12 cellular contexts compared by ENCODE assay signal in the genomic region with DNA sequence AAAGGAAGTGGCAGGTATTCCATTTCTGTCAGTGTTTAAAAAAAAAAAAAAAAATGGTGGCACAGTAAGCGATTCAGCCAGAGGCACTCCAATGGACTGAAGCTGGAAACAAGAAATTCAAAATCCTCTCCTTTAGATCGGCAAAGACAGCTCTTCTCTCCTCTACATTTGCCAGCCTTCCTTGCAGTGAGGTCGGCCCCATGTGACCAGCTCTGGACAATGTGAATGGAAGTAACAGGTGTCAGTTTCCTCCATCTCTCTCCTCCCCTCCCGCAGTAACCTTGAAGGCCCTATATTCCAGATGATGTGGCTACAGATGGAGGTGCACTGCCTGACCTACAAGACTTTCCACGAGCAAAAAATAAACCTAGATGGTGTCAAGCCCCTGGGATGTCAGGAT. TPM values are rescaled to one million over a fixed set of nuclear protein-coding genes. Genes with fewer than 3 reads are reported as not detected.
DNase-seq lines count a peak whose midpoint lies in the region; ATAC-seq, FAIRE-seq and TF ChIP-seq lines count a peak whose summit lies in the region.
"Had no signal": no experiment of that assay in that cellular context is flagged by ENCODE, and none has a peak within 500 bp of the region (broad histone marks: within the 10 kb centered on the region; RNA-seq: fewer than 3 reads in every experiment).

No MANE protein-coding gene starts in this region.

- DNase-seq in A549 (ENCODE audit: low read depth in 1 of 2, low spot score in 1 of 2) (peak in 1 of 2 experiments; percentile 55), SHP77 treated with DMSO at 0.1 percent for 48 hours (lab: John Stamatoyannopoulos, UW) (peak; percentile 85), left colon (peak in 1 of 2 donors; percentile 54), glomerular visceral epithelial cell (ENCODE audit: extremely low spot score) (no peak)
- DNase-seq in CD8-positive, alpha-beta memory T cell, result no peak
- no peak for DNase-seq in activated CD8-positive, alpha-beta T cell treated with anti-CD3 and anti-CD28 coated beads for 36 hours

- peak overlapping the region; percentile 45 for H3K4me2 ChIP-seq in A549

- H3K36me3 ChIP-seq in HEK293 (ENCODE audit: control insufficient read depth in 2 of 2, insufficient read depth in 1 of 2, low read length in 2 of 2), result no peaks in the 10 kb centered on the region
- H3K36me3 ChIP-seq in CD8-positive, alpha-beta memory T cell (ENCODE audit: insufficient read depth, low read length), result no peaks in the 10 kb centered on the region
- H3K36me3 ChIP-seq: cardiac muscle cell, thoracic aorta had no signal

- no peak for TF ChIP-seq CTCF in A549 (IDR thresholded peaks at IDR 0.05)
- TF ChIP-seq CTCF in HEK293 (tag by site-specific recombination; IDR thresholded peaks at IDR 0.05), result no peak
- no peak for TF ChIP-seq CTCF in activated CD8-positive, alpha-beta T cell treated with anti-CD3 and anti-CD28 coated beads for 36 hours (IDR thresholded peaks at IDR 0.05)

- intact Hi-C loops in left colon (cut with DNase I, micrococcal nuclease), result no loop called here
- intact Hi-C loops in activated CD8-positive, alpha-beta T cell treated with anti-CD3 and anti-CD28 coated beads for 36 hours (cut with micrococcal nuclease), result no loop called here

- peaks cover 0 to 9% (median 4%) of the 10 kb centered on the region in 3 donors for H3K4me1 Mint-ChIP-seq in CD8-positive, alpha-beta memory T cell
- H3K4me1 Mint-ChIP-seq in activated CD8-positive, alpha-beta T cell treated with anti-CD3 and anti-CD28 coated beads for 36 hours (ENCODE audit: low read depth), result peaks cover 21% of the 10 kb centered on the region

- CTCF ChIA-PET in A549 (lab: Yijun Ruan, JAX), result interaction anchor here (0.6 to 20.4 kb wide), 13 partner anchors 10 to 175 kb away, joined by 3 to 222 read pairs (median 6); a partner anchor contains a TSS
- CTCF ChIA-PET in HEK293 (lab: Yijun Ruan, JAX), result interaction anchor here (0.6 to 2.0 kb wide), 5 partner anchors 9 to 683 kb away, joined by 3 to 11 read pairs (median 3); no protein-coding TSS in a partner anchor
- CTCF ChIA-PET in CD8-positive, alpha-beta memory T cell (lab: Charles Lee), result interaction anchor here (0.7 to 1.4 kb wide), 3 partner anchors 44 to 1450 kb away, joined by 3 to 7 read pairs (median 4); no protein-coding TSS in a partner anchor
- CTCF ChIA-PET in activated CD8-positive, alpha-beta T cell treated with anti-CD3 and anti-CD28 coated beads for 36 hours (lab: Charles Lee), result interaction anchor here (0.6 to 1.8 kb wide), 5 partner anchors 14 to 182 kb away, joined by 3 to 4 read pairs (median 3); no protein-coding TSS in a partner anchor

- H3K9me3 ChIP-seq in A549, result no peaks in the 10 kb centered on the region
- H3K9me3 ChIP-seq in HEK293 (ENCODE audit: control insufficient read depth, insufficient read depth, low read depth, low read length), result no peaks in the 10 kb centered on the region
- H3K9me3 ChIP-seq in CD8-positive, alpha-beta memory T cell (ENCODE audit: low read length), result no peaks in the 10 kb centered on the region
- H3K9me3 ChIP-seq: thoracic aorta had no signal

- peaks cover 94% of the 10 kb centered on the region for H3K4me1 ChIP-seq in A549
- peaks cover 51% of the 10 kb centered on the region for H3K4me1 ChIP-seq in HEK293 (ENCODE audit: control insufficient read depth, insufficient read depth, low read length)
- H3K4me1 ChIP-seq in CD8-positive, alpha-beta memory T cell (ENCODE audit: insufficient read depth, low read length), result no peaks in the 10 kb centered on the region

- TF ChIP-seq EP300 in A549 (IDR thresholded peaks at IDR 0.05), result no peak

- no peak overlapping the region for H3K4me3 Mint-ChIP-seq in CD8-positive, alpha-beta memory T cell
- H3K4me3 Mint-ChIP-seq in activated CD8-positive, alpha-beta T cell treated with anti-CD3 and anti-CD28 coated beads for 36 hours, result no peak overlapping the region
- H3K4me3 Mint-ChIP-seq: CD4-positive, CD25-positive, alpha-beta regulatory T cell had no signal

- H3K4me3 ChIP-seq in A549 (no peak overlapping the region), HEK293 (ENCODE audit: low read depth, low read length) (no peak overlapping the region)
- no peak overlapping the region for H3K4me3 ChIP-seq in CD8-positive, alpha-beta memory T cell (ENCODE audit: low read length)
- H3K4me3 ChIP-seq: cardiac muscle cell, thoracic aorta had no signal

- 42% methylated on average over 5 of the region's 5 CpGs for WGBS in A549 (ENCODE audit: missing lambda C conversion rate)

- no peaks in the 10 kb centered on the region for H3K36me3 Mint-ChIP-seq in CD8-positive, alpha-beta memory T cell
- no peaks in the 10 kb centered on the region for H3K36me3 Mint-ChIP-seq in activated CD8-positive, alpha-beta T cell treated with anti-CD3 and anti-CD28 coated beads for 36 hours (ENCODE audit: low read depth)
- H3K36me3 Mint-ChIP-seq: CD4-positive, CD25-positive, alpha-beta regulatory T cell had no signal

- H3K27me3 ChIP-seq in CD8-positive, alpha-beta memory T cell (ENCODE audit: insufficient read depth, low read length, poor library complexity, severe bottlenecking), result no peaks in the 10 kb centered on the region
- H3K27me3 ChIP-seq: cardiac muscle cell had no signal

- H3K27me3 Mint-ChIP-seq in CD8-positive, alpha-beta memory T cell, result peaks cover 4 to 31% of the 10 kb centered on the region in 2 donors
- H3K27me3 Mint-ChIP-seq in activated CD8-positive, alpha-beta T cell treated with anti-CD3 and anti-CD28 coated beads for 36 hours, result peaks cover 9% of the 10 kb centered on the region

- ATAC-seq in A549 (peak; percentile 48 to 58; a peak in 4 of 6 replicates), left colon (peak; percentile 34), HG02970 (IDR thresholded peaks at IDR 0.05; ENCODE audit: low FRiP score, unreplicated experiment) (no peak)
- ATAC-seq in activated CD8-positive, alpha-beta T cell treated with anti-CD3 and anti-CD28 coated beads for 36 hours, result no peak

- POLR2A ChIA-PET in A549 (lab: Yijun Ruan, JAX) (interaction anchor here (0.8 to 1.6 kb wide), 4 partner anchors 9 to 67 kb away, joined by 3 to 4 read pairs (median 4); a partner anchor contains a TSS), HEK293 (lab: Yijun Ruan, JAX) (interaction anchor here (0.6 to 5.0 kb wide), 7 partner anchors 8 to 67 kb away, joined by 3 to 33 read pairs (median 3); a partner anchor contains a TSS)
- POLR2A ChIA-PET in CD8-positive, alpha-beta memory T cell (lab: Charles Lee), result interaction anchor here (0.7 kb wide), 2 partner anchors 13 to 1410 kb away, joined by 4 read pairs; no protein-coding TSS in a partner anchor
- POLR2A ChIA-PET in activated CD8-positive, alpha-beta T cell treated with anti-CD3 and anti-CD28 coated beads for 36 hours (lab: Charles Lee), result interaction anchor here (0.6 to 1.5 kb wide), 5 partner anchors 11 to 50 kb away, joined by 3 to 7 read pairs (median 4); no protein-coding TSS in a partner anchor

- no peak overlapping the region for H3K27ac Mint-ChIP-seq in CD8-positive, alpha-beta memory T cell
- H3K27ac Mint-ChIP-seq in activated CD8-positive, alpha-beta T cell treated with anti-CD3 and anti-CD28 coated beads for 36 hours, result no peak overlapping the region
- H3K27ac Mint-ChIP-seq: CD4-positive, CD25-positive, alpha-beta regulatory T cell had no signal

- FAIRE-seq in A549 (lab: Jason Lieb, UNC), result no peak
- FAIRE-seq: small intestine had no signal

- no peaks in the 10 kb centered on the region for H3K9me3 Mint-ChIP-seq in CD8-positive, alpha-beta memory T cell
- H3K9me3 Mint-ChIP-seq in activated CD8-positive, alpha-beta T cell treated with anti-CD3 and anti-CD28 coated beads for 36 hours, result no peaks in the 10 kb centered on the region

- H3K27ac ChIP-seq in A549 (peak overlapping the region; percentile 55 to 87), HEK293 (ENCODE audit: extremely low read depth, low read depth, low read length) (no peak overlapping the region)
- H3K27ac ChIP-seq in CD8-positive, alpha-beta memory T cell (ENCODE audit: low read depth, low read length), result no peak overlapping the region
- H3K27ac ChIP-seq: cardiac muscle cell, thoracic aorta had no signal

- no peak for TF ChIP-seq RAD21 in A549 (conservative IDR thresholded peaks at IDR 0.05 in 1 of 2, IDR thresholded peaks at IDR 0.05 in 1 of 2)

- no peak for TF ChIP-seq POLR2A in A549 (IDR thresholded peaks at IDR 0.05; ENCODE audit: low read length)

TF ChIP-seq in A549, 52 proteins besides CTCF, POLR2A, EP300 and RAD21 (continues in another document):
- no peak for TF ChIP-seq PHF8 (IDR thresholded peaks at IDR 0.05; ENCODE audit: borderline replicate concordance, low read depth)

TF ChIP-seq in HEK293, 187 proteins besides CTCF, POLR2A, EP300 and RAD21 (continues in another document):
- TF ChIP-seq ZBTB17 (tag by site-specific recombination; IDR thresholded peaks at IDR 0.05), result peak; percentile 65
- TF ChIP-seq, protein P1, sequence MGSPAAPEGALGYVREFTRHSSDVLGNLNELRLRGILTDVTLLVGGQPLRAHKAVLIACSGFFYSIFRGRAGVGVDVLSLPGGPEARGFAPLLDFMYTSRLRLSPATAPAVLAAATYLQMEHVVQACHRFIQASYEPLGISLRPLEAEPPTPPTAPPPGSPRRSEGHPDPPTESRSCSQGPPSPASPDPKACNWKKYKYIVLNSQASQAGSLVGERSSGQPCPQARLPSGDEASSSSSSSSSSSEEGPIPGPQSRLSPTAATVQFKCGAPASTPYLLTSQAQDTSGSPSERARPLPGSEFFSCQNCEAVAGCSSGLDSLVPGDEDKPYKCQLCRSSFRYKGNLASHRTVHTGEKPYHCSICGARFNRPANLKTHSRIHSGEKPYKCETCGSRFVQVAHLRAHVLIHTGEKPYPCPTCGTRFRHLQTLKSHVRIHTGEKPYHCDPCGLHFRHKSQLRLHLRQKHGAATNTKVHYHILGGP (tag by site-specific recombination; IDR thresholded peaks at IDR 0.05), result no peak

RNA-seq across cellular contexts. Expression of a gene that starts 15.0 kb away (rescaled TPM):
- polyA plus RNA-seq in A549 (2011; rRNA removed), result 44.3 and 54.8 TPM in 2 replicates
- 47.9 and 48.0 TPM in 2 replicates for polyA plus RNA-seq in A549 (2012; cell fraction: cytosol; rRNA removed)
- polyA plus RNA-seq in A549 (2012; cell fraction: nucleus; rRNA removed), result 222 and 260 TPM in 2 replicates
- 70.7 to 103 TPM (median 90.6 TPM) in 3 replicates for polyA plus RNA-seq in A549 (2017; fragmentation: RNase III; extraction: RNeasy Plus Mini Kit Qiagen cat#74134 plus additional on column Dnase treatment)
- 20.1 and 41.6 TPM in 2 replicates for polyA minus RNA-seq in A549 (2011; rRNA and poly(A)+ RNA removed)
- 10 to 100 TPM; 16.5 to 29.6 TPM for total RNA-seq in left colon
- total RNA-seq in CD8-positive, alpha-beta memory T cell, result under 1 TPM; 0.33 to 0.73 TPM
- polyA plus RNA-seq in CD8-positive, alpha-beta memory T cell, result not detected
- under 1 TPM; 0.29 to 0.40 TPM for total RNA-seq in activated CD8-positive, alpha-beta T cell treated with anti-CD3 and anti-CD28 coated beads for 36 hours
- total RNA-seq: CD4-positive, CD25-positive, alpha-beta regulatory T cell had no signal
- polyA plus RNA-seq: CD4-positive, CD25-positive, alpha-beta regulatory T cell had no signal

RNA-seq across cellular contexts. Expression of a gene that starts 47.8 kb away (rescaled TPM):
- polyA plus RNA-seq in A549 (2011; rRNA removed), result 57.7 and 63.8 TPM in 2 replicates
- 19.9 and 25.2 TPM in 2 replicates for polyA plus RNA-seq in A549 (2012; cell fraction: cytosol; rRNA removed)
- 12.5 and 13.7 TPM in 2 replicates for polyA plus RNA-seq in A549 (2012; cell fraction: nucleus; rRNA removed)
- 48.1 to 55.5 TPM (median 50.3 TPM) in 3 replicates for polyA plus RNA-seq in A549 (2017; fragmentation: RNase III; extraction: RNeasy Plus Mini Kit Qiagen cat#74134 plus additional on column Dnase treatment)
- 83.1 and 90.7 TPM in 2 replicates for polyA minus RNA-seq in A549 (2011; rRNA and poly(A)+ RNA removed)
- total RNA-seq in left colon, result 10 to 100 TPM; 38.9 to 53.3 TPM
- 10 to 100 TPM; 29.1 to 29.5 TPM for total RNA-seq in CD8-positive, alpha-beta memory T cell
- 50.8 TPM for polyA plus RNA-seq in CD8-positive, alpha-beta memory T cell
- 10 to 100 TPM; 17.9 to 19.6 TPM for total RNA-seq in activated CD8-positive, alpha-beta T cell treated with anti-CD3 and anti-CD28 coated beads for 36 hours

Comparison
In these comparisons a context has a peak if more than half of its experiments do, and no peak if none do; other contexts are left out.
1. ATAC-seq: peak in A549 (2 of 2) and left colon (single experiment); none in HG02970 (single experiment) and activated CD8-positive, alpha-beta T cell treated with anti-CD3 and anti-CD28 coated beads for 36 hours (single experiment).
2. H3K27ac ChIP-seq: peak in A549 (2 of 2); none in HEK293 (single experiment) and CD8-positive, alpha-beta memory T cell (single experiment).
3. RNA of a gene that starts 15.0 kb away (total RNA-seq): 16.5 to 29.6 TPM in left colon; 0.33 to 0.73 TPM in CD8-positive, alpha-beta memory T cell and 0.29 to 0.40 TPM in activated CD8-positive, alpha-beta T cell treated with anti-CD3 and anti-CD28 coated beads for 36 hours; every median in the first group is over 10 times any median in the second.